9 cellular contexts compared by ENCODE assay signal in genomic region chr18:45059695-45060094, GRCh38.
DNase-seq lines count a peak whose midpoint lies in the region; ATAC-seq and TF ChIP-seq lines count a peak whose summit lies in the region.
"Had no signal": no experiment of that assay in that cellular context is flagged by ENCODE, and none has a peak within 500 bp of the region (broad histone marks: within the 10 kb centered on the region; RNA-seq: fewer than 3 reads in every experiment).

No MANE protein-coding gene starts in this region.

- TF ChIP-seq CTCF in HFF-Myc (IDR thresholded peaks at IDR 0.05; ENCODE audit: low read depth, low read length, missing control alignments) (no peak), RWPE2 (IDR thresholded peaks at IDR 0.05; ENCODE audit: poor library complexity, severe bottlenecking) (no peak)

- no peaks in the 10 kb centered on the region for H3K36me3 ChIP-seq in RWPE2 (ENCODE audit: low read depth)
- no peaks in the 10 kb centered on the region for H3K36me3 ChIP-seq in skeletal muscle satellite cell (ENCODE audit: insufficient read depth, low read length)

- ATAC-seq in RWPE2 (ENCODE audit: low read depth) (peak; percentile 100), HG03439 (IDR thresholded peaks at IDR 0.05; ENCODE audit: unreplicated experiment) (no peak), GM18505 (IDR thresholded peaks at IDR 0.05; ENCODE audit: unreplicated experiment) (no peak)

- peak; percentile 79 for DNase-seq in HFF-Myc (ENCODE audit: extremely low read depth, low read depth)
- no peak for DNase-seq in RWPE2 (ENCODE audit: low spot score)
- peak; percentile 8 for DNase-seq in fibroblast of gingiva (ENCODE audit: low read depth)
- no peak for DNase-seq in NCI-H146 (lab: John Stamatoyannopoulos, UW)
- no peak for DNase-seq in effector CD4-positive, alpha-beta T cell

- no peak overlapping the region for H3K4me3 ChIP-seq in HFF-Myc (replicated peaks; ENCODE audit: low read depth, low read length)
- no peak overlapping the region for H3K4me3 ChIP-seq in RWPE2 (ENCODE audit: severe bottlenecking)
- no peak overlapping the region for H3K4me3 ChIP-seq in skeletal muscle satellite cell (ENCODE audit: low read length)
- H3K4me3 ChIP-seq: suprapubic skin had no signal

- peak overlapping the region; percentile 34 for H3K4me2 ChIP-seq in skeletal muscle satellite cell (ENCODE audit: low read length)

- H3K27me3 ChIP-seq in RWPE2 (ENCODE audit: insufficient read depth, poor library complexity, severe bottlenecking) (no peaks in the 10 kb centered on the region), skeletal muscle satellite cell (ENCODE audit: control insufficient read depth, insufficient read depth, low read length) (no peaks in the 10 kb centered on the region)
- H3K27me3 ChIP-seq: suprapubic skin had no signal

- H3K4me1 ChIP-seq in RWPE2 (ENCODE audit: insufficient read depth, poor library complexity, severe bottlenecking) (peaks cover 11% of the 10 kb centered on the region), skeletal muscle satellite cell (ENCODE audit: control insufficient read depth, insufficient read depth, low read length) (peaks cover 14% of the 10 kb centered on the region)

- no peak overlapping the region for H3K9ac ChIP-seq in skeletal muscle satellite cell (ENCODE audit: low read depth, low read length)

- H3K9me3 ChIP-seq in RWPE2 (ENCODE audit: severe bottlenecking) = no peaks in the 10 kb centered on the region
- H3K9me3 ChIP-seq in skeletal muscle satellite cell (replicated peaks; ENCODE audit: low read length) = no peaks in the 10 kb centered on the region
- H3K9me3 ChIP-seq: suprapubic skin had no signal

- H3K27ac ChIP-seq in RWPE2 (ENCODE audit: poor library complexity, severe bottlenecking) = peak overlapping the region; percentile 44
- H3K27ac ChIP-seq: suprapubic skin had no signal

- TF ChIP-seq POLR2A in GM18505 (IDR thresholded peaks at IDR 0.05; ENCODE audit: borderline replicate concordance, extremely low read depth, insufficient read depth, insufficient read length) = no peak

Comparison
In these comparisons a context has a peak if more than half of its experiments do, and no peak if none do; other contexts are left out.
1. DNase-seq: peak in HFF-Myc (single experiment) and fibroblast of gingiva (single experiment); none in RWPE2 (single experiment), NCI-H146 (single experiment) and effector CD4-positive, alpha-beta T cell (single experiment).